In genomic region chr1:46231231-46231630, GRCh38 we compare ENCODE assay signal across 15 cellular contexts. TPM values are rescaled to one million over a fixed set of nuclear protein-coding genes. Genes with fewer than 3 reads are reported as not detected.
"Had no signal": no experiment of that assay in that cellular context is flagged by ENCODE, and none has a peak within 500 bp of the region (broad histone marks: within the 10 kb centered on the region; RNA-seq: fewer than 3 reads in every experiment).

No MANE protein-coding gene starts in this region.

RNA-seq across cellular contexts. Expression of gene P3R3URF, which starts 54.9 kb away (rescaled TPM):
- total RNA-seq: stomach, subcutaneous adipose tissue, suprapubic skin, temporal lobe, thoracic aorta, thyroid gland, tibial nerve, transverse colon, upper lobe of left lung, upper lobe of right lung, ureter, urinary bladder, uterus, vagina had no signal
- polyA plus RNA-seq: stomach, thymus, urinary bladder had no signal
